ENCODE assay signal across 8 cellular contexts in the genomic region with DNA sequence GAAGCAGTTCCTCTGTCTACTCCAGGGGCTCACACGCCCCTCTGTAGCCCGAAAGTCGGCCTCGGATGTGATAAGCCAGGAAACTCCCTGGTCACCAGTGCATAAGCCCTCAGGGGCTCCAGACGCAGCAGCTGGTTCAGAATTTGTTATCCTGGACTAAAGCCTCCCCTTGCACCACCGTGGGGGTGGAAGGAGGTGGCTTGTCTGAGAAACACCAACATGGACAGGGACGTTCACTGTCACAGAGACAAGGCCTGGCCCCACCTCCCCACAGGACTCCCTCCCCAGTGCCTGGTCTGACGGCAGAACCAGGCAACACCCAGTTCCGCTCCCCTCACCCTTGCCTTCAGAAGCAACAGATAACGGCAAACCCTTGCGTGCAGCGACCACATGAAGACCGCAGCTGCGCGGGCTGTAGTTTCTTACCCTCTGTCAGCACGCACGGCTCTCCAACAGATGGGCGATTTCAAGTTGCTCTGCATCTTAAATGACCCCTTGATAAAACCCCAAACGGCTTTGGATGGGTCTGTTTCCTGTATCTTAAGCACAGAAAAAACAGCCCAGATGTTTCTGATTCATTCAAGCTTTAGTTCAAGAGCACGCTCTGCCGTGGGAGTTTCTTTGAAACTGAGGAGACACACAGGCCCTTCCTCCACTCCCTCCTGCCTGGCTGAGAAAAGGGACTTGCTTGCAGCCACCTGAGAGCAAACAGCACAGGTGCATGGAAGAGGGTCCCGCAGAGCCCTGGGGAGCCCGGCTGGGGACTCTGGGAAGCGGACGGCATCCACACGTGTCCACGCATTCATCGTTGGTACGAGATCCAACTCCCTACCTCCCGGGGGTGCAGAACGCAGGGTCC. TPM values are rescaled to one million over a fixed set of nuclear protein-coding genes. Genes with fewer than 3 reads are reported as not detected.
DNase-seq lines count a peak whose midpoint lies in the region; ATAC-seq and TF ChIP-seq lines count a peak whose summit lies in the region.

No MANE protein-coding gene starts in this region.

- no peaks in the 10 kb centered on the region for H3K79me2 ChIP-seq in DOHH2 (ENCODE audit: control insufficient read depth, low read length)

- peak; percentile 71 for ATAC-seq in GM21825 (IDR thresholded peaks at IDR 0.05; ENCODE audit: unreplicated experiment)
- peak; percentile 92 for ATAC-seq in naive thymus-derived CD4-positive, alpha-beta T cell

- peaks cover 57% of the 10 kb centered on the region for H3K27me3 Mint-ChIP-seq in activated naive CD8-positive, alpha-beta T cell treated with anti-CD3 and anti-CD28 coated beads for 36 hours
- H3K27me3 Mint-ChIP-seq in naive thymus-derived CD4-positive, alpha-beta T cell = peaks cover 27 to 38% (median 36%) of the 10 kb centered on the region in 5 donors

- H3K4me3 Mint-ChIP-seq in activated naive CD8-positive, alpha-beta T cell treated with anti-CD3 and anti-CD28 coated beads for 36 hours = peak overlapping the region; percentile 62
- H3K4me3 Mint-ChIP-seq in naive thymus-derived CD4-positive, alpha-beta T cell = peak overlapping the region; percentile 78 to 97 (median 84)

- DNase-seq in NAMALWA (ENCODE audit: low spot score) = peak; percentile 78
- peak; percentile 77 for DNase-seq in activated naive CD8-positive, alpha-beta T cell treated with anti-CD3 and anti-CD28 coated beads for 36 hours
- DNase-seq in naive thymus-derived CD4-positive, alpha-beta T cell = peak in 8 of 9 donors; percentile 43 to 71 (median 66)
- DNase-seq in SHP77 (lab: John Stamatoyannopoulos, UW) = no peak
- no peak for DNase-seq in NCI-H1436 treated with DMSO at 0.1 percent for 48 hours (lab: John Stamatoyannopoulos, UW)
- no peak for DNase-seq in NCI-H446 treated with DMSO at 0.1 percent for 48 hours (lab: John Stamatoyannopoulos, UW)

- CTCF ChIA-PET in naive thymus-derived CD4-positive, alpha-beta T cell (lab: Charles Lee) = no interaction called here

- H3K27me3 ChIP-seq in DOHH2 (ENCODE audit: control insufficient read depth, low read length) = peaks cover 4% of the 10 kb centered on the region; the same call in 1 of the 2 replicates
- H3K27me3 ChIP-seq in naive thymus-derived CD4-positive, alpha-beta T cell (ENCODE audit: control insufficient read depth in 2 of 2, insufficient read depth in 2 of 2, low read length in 2 of 2) = peaks cover 0 to 10% of the 10 kb centered on the region in 2 donors

- no peaks in the 10 kb centered on the region for H3K9me2 ChIP-seq in DOHH2 (replicated peaks; ENCODE audit: control insufficient read depth, low read length)

- no peaks in the 10 kb centered on the region for H3K36me3 ChIP-seq in DOHH2 (ENCODE audit: control insufficient read depth, low read length)
- no peaks in the 10 kb centered on the region for H3K36me3 ChIP-seq in naive thymus-derived CD4-positive, alpha-beta T cell (ENCODE audit: control insufficient read depth in 2 of 3, insufficient read depth in 3 of 3, low read length in 3 of 3)

- peak overlapping the region; percentile 59 for H3K27ac ChIP-seq in DOHH2 (ENCODE audit: low read depth, low read length)
- peak overlapping the region; percentile 27 for H3K27ac ChIP-seq in naive thymus-derived CD4-positive, alpha-beta T cell (ENCODE audit: low read depth, low read length)

- peaks cover 30% of the 10 kb centered on the region for H3K4me1 Mint-ChIP-seq in activated naive CD8-positive, alpha-beta T cell treated with anti-CD3 and anti-CD28 coated beads for 36 hours
- H3K4me1 Mint-ChIP-seq in naive thymus-derived CD4-positive, alpha-beta T cell = peaks cover 15 to 56% (median 24%) of the 10 kb centered on the region in 7 donors

- peaks cover 22% of the 10 kb centered on the region for H3K4me1 ChIP-seq in DOHH2 (ENCODE audit: control insufficient read depth, low read length)
- H3K4me1 ChIP-seq in naive thymus-derived CD4-positive, alpha-beta T cell (ENCODE audit: control insufficient read depth in 2 of 2, insufficient read depth in 2 of 2, low read length in 2 of 2) = peaks cover 5 to 19% of the 10 kb centered on the region in 2 donors

- intact Hi-C loops in naive thymus-derived CD4-positive, alpha-beta T cell (cut with micrococcal nuclease) = loop anchor here (5.0 kb wide), 1 partner anchor 43 kb away; the partner anchor contains the start of gene NKD2 (in 2 of the 2)

- H3K36me3 Mint-ChIP-seq in activated naive CD8-positive, alpha-beta T cell treated with anti-CD3 and anti-CD28 coated beads for 36 hours = no peaks in the 10 kb centered on the region
- H3K36me3 Mint-ChIP-seq in naive thymus-derived CD4-positive, alpha-beta T cell = peaks cover 0 to 6% (median 0%) of the 10 kb centered on the region in 5 donors

- H3K9me3 Mint-ChIP-seq in activated naive CD8-positive, alpha-beta T cell treated with anti-CD3 and anti-CD28 coated beads for 36 hours = no peaks in the 10 kb centered on the region
- H3K9me3 Mint-ChIP-seq in naive thymus-derived CD4-positive, alpha-beta T cell = no peaks in the 10 kb centered on the region

- H4K20me1 ChIP-seq in DOHH2 (ENCODE audit: control insufficient read depth, insufficient read depth, low read depth, low read length) = no peaks in the 10 kb centered on the region

- no peaks in the 10 kb centered on the region for H3K9me3 ChIP-seq in DOHH2 (ENCODE audit: control insufficient read depth, insufficient read depth, low read length)
- H3K9me3 ChIP-seq in naive thymus-derived CD4-positive, alpha-beta T cell (ENCODE audit: control insufficient read depth in 2 of 3, low read length in 3 of 3) = no peaks in the 10 kb centered on the region

- peak overlapping the region; percentile 89 for H3K27ac Mint-ChIP-seq in activated naive CD8-positive, alpha-beta T cell treated with anti-CD3 and anti-CD28 coated beads for 36 hours
- peak overlapping the region; percentile 65 to 98 (median 83) for H3K27ac Mint-ChIP-seq in naive thymus-derived CD4-positive, alpha-beta T cell

- POLR2A ChIA-PET in naive thymus-derived CD4-positive, alpha-beta T cell (lab: Charles Lee) = no interaction called here

- peak overlapping the region; percentile 5; the same call in 1 of the 2 replicates for H3K4me3 ChIP-seq in DOHH2 (ENCODE audit: low read length)
- H3K4me3 ChIP-seq in naive thymus-derived CD4-positive, alpha-beta T cell (ENCODE audit: low read length) = peak overlapping the region; percentile 18

- H3K4me2 ChIP-seq in DOHH2 (ENCODE audit: low read length) = peak overlapping the region; percentile 26

- TF ChIP-seq CTCF in DOHH2 (IDR thresholded peaks at IDR 0.05; ENCODE audit: low read depth, low read length, poor library complexity, severe bottlenecking) = no peak

- H3F3A ChIP-seq in DOHH2 (ENCODE audit: control insufficient read depth, insufficient read depth) = no peaks in the 10 kb centered on the region

RNA-seq across cellular contexts. Expression of gene NKD2, which starts 44.7 kb away (rescaled TPM):
- under 1 TPM; 0.66 to 0.82 TPM for total RNA-seq in activated naive CD8-positive, alpha-beta T cell treated with anti-CD3 and anti-CD28 coated beads for 36 hours
- 1 to 10 TPM in 1 of 5 experiments, not detected in 4; 4.8 TPM for total RNA-seq in naive thymus-derived CD4-positive, alpha-beta T cell
- not detected for polyA plus RNA-seq in naive thymus-derived CD4-positive, alpha-beta T cell

Comparison
In these comparisons a context has a peak if more than half of its experiments do, and no peak if none do; other contexts are left out.
1. DNase-seq: peak in NAMALWA (single experiment), activated naive CD8-positive, alpha-beta T cell treated with anti-CD3 and anti-CD28 coated beads for 36 hours (single experiment) and naive thymus-derived CD4-positive, alpha-beta T cell (8 of 9); none in SHP77 (0 of 2), NCI-H1436 treated with DMSO at 0.1 percent for 48 hours (single experiment) and NCI-H446 treated with DMSO at 0.1 percent for 48 hours (single experiment).